ENCODE assay signal across 3 cellular contexts in genomic region chr12:62885242-62885641, GRCh38.
TF ChIP-seq lines count a peak whose summit lies in the region.

No MANE protein-coding gene starts in this region.

TF ChIP-seq in HepG2, 621 proteins besides CTCF, POLR2A, EP300 and RAD21:
- TF ChIP-seq CENPX (CRISPR knock-in tag; IDR thresholded peaks at IDR 0.05) (no peak), SP140L (CRISPR knock-in tag; IDR thresholded peaks at IDR 0.05; ENCODE audit: borderline replicate concordance) (no peak), ZNF333 (CRISPR knock-in tag; IDR thresholded peaks at IDR 0.05; ENCODE audit: borderline replicate concordance) (no peak), EHMT2 (IDR thresholded peaks at IDR 0.05; ENCODE audit: borderline replicate concordance, low read depth, low read length) (no peak)
- TF ChIP-seq, protein P1, sequence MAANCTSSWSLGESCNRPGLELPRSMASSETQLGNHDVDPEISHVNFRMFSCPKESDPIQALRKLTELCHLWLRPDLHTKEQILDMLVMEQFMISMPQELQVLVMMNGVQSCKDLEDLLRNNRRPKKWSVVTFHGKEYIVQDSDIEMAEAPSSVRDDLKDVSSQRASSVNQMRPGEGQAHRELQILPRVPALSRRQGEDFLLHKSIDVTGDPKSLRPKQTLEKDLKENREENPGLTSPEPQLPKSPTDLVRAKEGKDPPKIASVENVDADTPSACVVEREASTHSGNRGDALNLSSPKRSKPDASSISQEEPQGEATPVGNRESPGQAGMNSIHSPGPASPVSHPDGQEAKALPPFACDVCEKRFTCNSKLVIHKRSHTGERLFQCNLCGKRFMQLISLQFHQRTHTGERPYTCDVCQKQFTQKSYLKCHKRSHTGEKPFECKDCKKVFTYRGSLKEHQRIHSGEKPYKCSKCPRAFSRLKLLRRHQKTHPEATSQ (CRISPR knock-in tag; IDR thresholded peaks at IDR 0.05; ENCODE audit: borderline replicate concordance), result peak; percentile 46; the same call in 1 of the 2 replicates

TF ChIP-seq in HEK293, 187 proteins besides CTCF, POLR2A, EP300 and RAD21:
- no peak for TF ChIP-seq ZBTB11 (tag by site-specific recombination; conservative IDR thresholded peaks at IDR 0.05; ENCODE audit: low read depth)
- peak; percentile 3 for TF ChIP-seq SETDB1 (IDR thresholded peaks at IDR 0.05; ENCODE audit: insufficient read length, low read length)
- TF ChIP-seq ZNF10 (tag by site-specific recombination; IDR thresholded peaks at IDR 0.05), result peak; percentile 88
- TF ChIP-seq ZNF324 (tag by site-specific recombination; IDR thresholded peaks at IDR 0.05), result no peak

TF ChIP-seq in K562, 482 proteins besides CTCF, POLR2A, EP300 and RAD21:
- TF ChIP-seq ZNF449 (CRISPR knock-in tag; IDR thresholded peaks at IDR 0.05) (no peak), ZNF134 (CRISPR knock-in tag; conservative IDR thresholded peaks at IDR 0.05) (peak; percentile 89), SAP30 (IDR thresholded peaks at IDR 0.05; ENCODE audit: borderline replicate concordance, insufficient read depth, low read depth, low read length, poor library complexity, severe bottlenecking) (no peak), FOXJ3 (CRISPR knock-in tag; IDR thresholded peaks at IDR 0.05) (no peak)
